Comparison of ENCODE assay signal across 1 cellular context in the genomic region with DNA sequence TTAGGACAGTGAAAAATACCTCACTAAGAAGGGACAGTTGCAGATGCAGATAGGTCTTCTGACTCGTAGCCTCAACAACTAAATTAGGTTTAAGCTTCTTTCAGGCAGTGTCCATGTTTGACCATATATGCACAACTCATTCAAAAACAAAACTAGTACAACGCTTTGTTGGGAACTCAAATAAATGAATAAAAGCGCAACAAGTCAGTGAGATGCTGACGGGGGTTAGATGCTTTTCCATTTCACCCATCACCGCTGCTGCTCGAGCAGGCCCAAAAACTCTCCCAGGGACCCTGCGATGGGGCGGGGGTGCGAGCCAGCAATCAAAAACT.
TF ChIP-seq lines count a peak whose summit lies in the region.

No MANE protein-coding gene starts in this region.

TF ChIP-seq in IMR-90, 13 proteins besides CTCF, POLR2A, EP300 and RAD21:
- no peak for TF ChIP-seq CHD1 (IDR thresholded peaks at IDR 0.05; ENCODE audit: low read depth, low read length)
- no peak for TF ChIP-seq RFX5 (IDR thresholded peaks at IDR 0.05; ENCODE audit: low read depth, low read length)
- TF ChIP-seq, protein P1, sequence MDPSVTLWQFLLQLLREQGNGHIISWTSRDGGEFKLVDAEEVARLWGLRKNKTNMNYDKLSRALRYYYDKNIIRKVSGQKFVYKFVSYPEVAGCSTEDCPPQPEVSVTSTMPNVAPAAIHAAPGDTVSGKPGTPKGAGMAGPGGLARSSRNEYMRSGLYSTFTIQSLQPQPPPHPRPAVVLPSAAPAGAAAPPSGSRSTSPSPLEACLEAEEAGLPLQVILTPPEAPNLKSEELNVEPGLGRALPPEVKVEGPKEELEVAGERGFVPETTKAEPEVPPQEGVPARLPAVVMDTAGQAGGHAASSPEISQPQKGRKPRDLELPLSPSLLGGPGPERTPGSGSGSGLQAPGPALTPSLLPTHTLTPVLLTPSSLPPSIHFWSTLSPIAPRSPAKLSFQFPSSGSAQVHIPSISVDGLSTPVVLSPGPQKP (IDR thresholded peaks at IDR 0.05; ENCODE audit: borderline replicate concordance, low read depth, low read length), result no peak
- TF ChIP-seq SMC3 (IDR thresholded peaks at IDR 0.05; ENCODE audit: low read depth, low read length), result no peak
